ENCODE assay signal across 17 cellular contexts in genomic region chr3:175989161-175989560, GRCh38.
A peak's percentile ranks its signal among the peaks of the same experiment; 100 is the strongest.
DNase-seq lines count a peak whose midpoint lies in the region; ATAC-seq, FAIRE-seq and TF ChIP-seq lines count a peak whose summit lies in the region.
"Had no signal": no experiment of that assay in that cellular context is flagged by ENCODE, and none has a peak within 500 bp of the region (broad histone marks: within the 10 kb centered on the region; RNA-seq: fewer than 3 reads in every experiment).

No MANE protein-coding gene starts in this region.

- H3K27ac ChIP-seq in C4-2B (peak overlapping the region; percentile 19), kidney (ENCODE audit: low read depth in 2 of 2, low read length in 2 of 2) (no peak overlapping the region), upper lobe of right lung (no peak overlapping the region), thyroid gland (no peak overlapping the region)
- H3K27ac ChIP-seq: 22Rv1, A549 had no signal

- DNase-seq in DMS 273 (lab: John Stamatoyannopoulos, UW; ENCODE audit: unreplicated experiment) (peak; percentile 52), DMS 273 treated with DMSO at 0.1 percent for 48 hours (lab: John Stamatoyannopoulos, UW) (no peak), kidney (peak; percentile 12), upper lobe of right lung (no peak), thyroid gland (no peak), GM19240 (ENCODE audit: insufficient read length, low spot score) (no peak)
- DNase-seq: AML-193; CD4-positive, alpha-beta memory T cell; DMS79; GDM1; GOT3 had no signal

- H3K4me3 ChIP-seq in kidney (ENCODE audit: low read length in 2 of 2) = no peak overlapping the region
- H3K4me3 ChIP-seq in upper lobe of right lung = no peak overlapping the region
- H3K4me3 ChIP-seq in thyroid gland (replicated peaks in 1 of 3) = no peak overlapping the region
- H3K4me3 ChIP-seq: A549, HAP-1 had no signal

- intact Hi-C loops in kidney (cut with DNase I) (no loop called here), upper lobe of right lung (cut with DNase I) (no loop called here), thyroid gland (cut with DNase I) (no loop called here)

- H3K9me3 ChIP-seq in kidney (ENCODE audit: control insufficient read depth in 1 of 2, low read length in 2 of 2) (no peaks in the 10 kb centered on the region), upper lobe of right lung (no peaks in the 10 kb centered on the region), thyroid gland (no peaks in the 10 kb centered on the region)
- H3K9me3 ChIP-seq: A549 had no signal

- no peak for FAIRE-seq in kidney (lab: Jason Lieb, UNC)
- FAIRE-seq: A549, GM12892, GM18507 had no signal

- H3K9ac ChIP-seq in kidney (ENCODE audit: low read length in 2 of 2) = no peak overlapping the region

- H3K36me3 ChIP-seq in kidney (ENCODE audit: control insufficient read depth in 1 of 2, insufficient read depth in 2 of 2, low read length in 2 of 2) = no peaks in the 10 kb centered on the region
- no peaks in the 10 kb centered on the region for H3K36me3 ChIP-seq in upper lobe of right lung
- H3K36me3 ChIP-seq in thyroid gland = no peaks in the 10 kb centered on the region
- H3K36me3 ChIP-seq: HAP-1 had no signal

- no peaks in the 10 kb centered on the region for H3K4me1 ChIP-seq in kidney (ENCODE audit: control insufficient read depth in 1 of 2, insufficient read depth in 1 of 2, low read depth in 1 of 2, low read length in 2 of 2)
- no peaks in the 10 kb centered on the region for H3K4me1 ChIP-seq in upper lobe of right lung
- H3K4me1 ChIP-seq in thyroid gland = no peaks in the 10 kb centered on the region
- H3K4me1 ChIP-seq: A549 had no signal

- 100% methylated on average over 2 of the region's 2 CpGs; no CpG with 5 or more reads in 1 of the 2 donors for WGBS in thyroid gland, 2 donors

- TF ChIP-seq POLR2A in thyroid gland (IDR thresholded peaks at IDR 0.05) = no peak

- TF ChIP-seq CTCF in C4-2B (conservative IDR thresholded peaks at IDR 0.05) = no peak
- no peak for TF ChIP-seq CTCF in kidney (IDR thresholded peaks at IDR 0.05; ENCODE audit: borderline replicate concordance, extremely low read depth, insufficient read depth)
- no peak for TF ChIP-seq CTCF in upper lobe of right lung (IDR thresholded peaks at IDR 0.05)
- no peak for TF ChIP-seq CTCF in thyroid gland (IDR thresholded peaks at IDR 0.05)

- H3K27me3 ChIP-seq in upper lobe of right lung (no peaks in the 10 kb centered on the region), thyroid gland (no peaks in the 10 kb centered on the region)

- peak; percentile 31 for ATAC-seq in upper lobe of right lung
- ATAC-seq: A549 had no signal

Comparison
In these comparisons a context has a peak if more than half of its experiments do, and no peak if none do; other contexts are left out.
1. DNase-seq: peak in DMS 273 (single experiment) and kidney (single experiment); none in DMS 273 treated with DMSO at 0.1 percent for 48 hours (single experiment), upper lobe of right lung (single experiment), thyroid gland (0 of 2) and GM19240 (single experiment).